Comparison of ENCODE assay signal across 1 cellular context in the genomic region with DNA sequence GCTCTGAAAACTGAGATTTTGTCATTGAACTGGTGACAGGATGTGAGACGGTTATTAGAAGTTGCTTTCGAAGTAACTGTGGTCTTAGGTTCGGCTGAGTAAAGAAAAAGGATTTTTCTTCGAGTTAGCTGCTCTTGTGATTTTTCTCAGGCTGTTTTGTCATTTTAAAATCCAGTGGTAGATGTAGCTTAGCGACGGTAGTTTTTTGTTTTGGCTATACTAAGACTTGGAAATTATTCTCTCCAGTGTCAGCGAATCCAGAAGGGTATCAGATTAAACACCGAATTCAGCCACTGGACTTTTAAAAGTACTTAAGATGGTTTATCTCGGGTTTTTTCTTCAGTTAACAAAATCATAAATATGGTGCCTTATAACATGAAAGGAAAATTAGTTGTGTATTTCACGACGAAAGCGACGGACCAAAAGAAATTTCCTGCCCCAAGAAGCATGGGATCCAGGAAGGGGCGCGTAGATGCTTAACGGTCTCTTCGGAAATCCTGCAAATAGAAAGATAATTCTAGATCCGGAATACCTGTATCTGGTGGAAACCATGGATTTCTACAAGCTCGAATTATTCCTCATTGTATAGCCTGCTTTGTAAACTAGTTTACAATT.
A peak's percentile ranks its signal among the peaks of the same experiment; 100 is the strongest.
TF ChIP-seq lines count a peak whose summit lies in the region.

No MANE protein-coding gene starts in this region.

TF ChIP-seq in HepG2, 621 proteins besides CTCF, POLR2A, EP300 and RAD21 (continued from another document and continues in another):
- TF ChIP-seq, protein P1, sequence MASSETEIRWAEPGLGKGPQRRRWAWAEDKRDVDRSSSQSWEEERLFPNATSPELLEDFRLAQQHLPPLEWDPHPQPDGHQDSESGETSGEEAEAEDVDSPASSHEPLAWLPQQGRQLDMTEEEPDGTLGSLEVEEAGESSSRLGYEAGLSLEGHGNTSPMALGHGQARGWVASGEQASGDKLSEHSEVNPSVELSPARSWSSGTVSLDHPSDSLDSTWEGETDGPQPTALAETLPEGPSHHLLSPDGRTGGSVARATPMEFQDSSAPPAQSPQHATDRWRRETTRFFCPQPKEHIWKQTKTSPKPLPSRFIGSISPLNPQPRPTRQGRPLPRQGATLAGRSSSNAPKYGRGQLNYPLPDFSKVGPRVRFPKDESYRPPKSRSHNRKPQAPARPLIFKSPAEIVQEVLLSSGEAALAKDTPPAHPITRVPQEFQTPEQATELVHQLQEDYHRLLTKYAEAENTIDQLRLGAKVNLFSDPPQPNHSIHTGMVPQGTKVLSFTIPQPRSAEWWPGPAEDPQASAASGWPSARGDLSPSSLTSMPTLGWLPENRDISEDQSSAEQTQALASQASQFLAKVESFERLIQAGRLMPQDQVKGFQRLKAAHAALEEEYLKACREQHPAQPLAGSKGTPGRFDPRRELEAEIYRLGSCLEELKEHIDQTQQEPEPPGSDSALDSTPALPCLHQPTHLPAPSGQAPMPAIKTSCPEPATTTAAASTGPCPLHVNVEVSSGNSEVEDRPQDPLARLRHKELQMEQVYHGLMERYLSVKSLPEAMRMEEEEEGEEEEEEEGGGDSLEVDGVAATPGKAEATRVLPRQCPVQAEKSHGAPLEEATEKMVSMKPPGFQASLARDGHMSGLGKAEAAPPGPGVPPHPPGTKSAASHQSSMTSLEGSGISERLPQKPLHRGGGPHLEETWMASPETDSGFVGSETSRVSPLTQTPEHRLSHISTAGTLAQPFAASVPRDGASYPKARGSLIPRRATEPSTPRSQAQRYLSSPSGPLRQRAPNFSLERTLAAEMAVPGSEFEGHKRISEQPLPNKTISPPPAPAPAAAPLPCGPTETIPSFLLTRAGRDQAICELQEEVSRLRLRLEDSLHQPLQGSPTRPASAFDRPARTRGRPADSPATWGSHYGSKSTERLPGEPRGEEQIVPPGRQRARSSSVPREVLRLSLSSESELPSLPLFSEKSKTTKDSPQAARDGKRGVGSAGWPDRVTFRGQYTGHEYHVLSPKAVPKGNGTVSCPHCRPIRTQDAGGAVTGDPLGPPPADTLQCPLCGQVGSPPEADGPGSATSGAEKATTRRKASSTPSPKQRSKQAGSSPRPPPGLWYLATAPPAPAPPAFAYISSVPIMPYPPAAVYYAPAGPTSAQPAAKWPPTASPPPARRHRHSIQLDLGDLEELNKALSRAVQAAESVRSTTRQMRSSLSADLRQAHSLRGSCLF (CRISPR knock-in tag; IDR thresholded peaks at IDR 0.05; ENCODE audit: borderline replicate concordance), result no peak
- no peak for TF ChIP-seq SP4 (CRISPR knock-in tag; IDR thresholded peaks at IDR 0.05)
- no peak for TF ChIP-seq ZNF292 (CRISPR knock-in tag; IDR thresholded peaks at IDR 0.05; ENCODE audit: borderline replicate concordance, low read depth)
- no peak for TF ChIP-seq KLF9 (CRISPR knock-in tag; IDR thresholded peaks at IDR 0.05; ENCODE audit: low read depth)
- TF ChIP-seq ZFYVE20 (CRISPR knock-in tag; IDR thresholded peaks at IDR 0.05; ENCODE audit: borderline replicate concordance, low read depth), result no peak
- no peak for TF ChIP-seq NCOA2 (CRISPR knock-in tag; IDR thresholded peaks at IDR 0.05)
- TF ChIP-seq, protein P2, sequence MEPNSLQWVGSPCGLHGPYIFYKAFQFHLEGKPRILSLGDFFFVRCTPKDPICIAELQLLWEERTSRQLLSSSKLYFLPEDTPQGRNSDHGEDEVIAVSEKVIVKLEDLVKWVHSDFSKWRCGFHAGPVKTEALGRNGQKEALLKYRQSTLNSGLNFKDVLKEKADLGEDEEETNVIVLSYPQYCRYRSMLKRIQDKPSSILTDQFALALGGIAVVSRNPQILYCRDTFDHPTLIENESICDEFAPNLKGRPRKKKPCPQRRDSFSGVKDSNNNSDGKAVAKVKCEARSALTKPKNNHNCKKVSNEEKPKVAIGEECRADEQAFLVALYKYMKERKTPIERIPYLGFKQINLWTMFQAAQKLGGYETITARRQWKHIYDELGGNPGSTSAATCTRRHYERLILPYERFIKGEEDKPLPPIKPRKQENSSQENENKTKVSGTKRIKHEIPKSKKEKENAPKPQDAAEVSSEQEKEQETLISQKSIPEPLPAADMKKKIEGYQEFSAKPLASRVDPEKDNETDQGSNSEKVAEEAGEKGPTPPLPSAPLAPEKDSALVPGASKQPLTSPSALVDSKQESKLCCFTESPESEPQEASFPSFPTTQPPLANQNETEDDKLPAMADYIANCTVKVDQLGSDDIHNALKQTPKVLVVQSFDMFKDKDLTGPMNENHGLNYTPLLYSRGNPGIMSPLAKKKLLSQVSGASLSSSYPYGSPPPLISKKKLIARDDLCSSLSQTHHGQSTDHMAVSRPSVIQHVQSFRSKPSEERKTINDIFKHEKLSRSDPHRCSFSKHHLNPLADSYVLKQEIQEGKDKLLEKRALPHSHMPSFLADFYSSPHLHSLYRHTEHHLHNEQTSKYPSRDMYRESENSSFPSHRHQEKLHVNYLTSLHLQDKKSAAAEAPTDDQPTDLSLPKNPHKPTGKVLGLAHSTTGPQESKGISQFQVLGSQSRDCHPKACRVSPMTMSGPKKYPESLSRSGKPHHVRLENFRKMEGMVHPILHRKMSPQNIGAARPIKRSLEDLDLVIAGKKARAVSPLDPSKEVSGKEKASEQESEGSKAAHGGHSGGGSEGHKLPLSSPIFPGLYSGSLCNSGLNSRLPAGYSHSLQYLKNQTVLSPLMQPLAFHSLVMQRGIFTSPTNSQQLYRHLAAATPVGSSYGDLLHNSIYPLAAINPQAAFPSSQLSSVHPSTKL (CRISPR knock-in tag; IDR thresholded peaks at IDR 0.05), result no peak
- no peak for TF ChIP-seq ZNF780A (CRISPR knock-in tag; IDR thresholded peaks at IDR 0.05)
- TF ChIP-seq TP53 (CRISPR knock-in tag; conservative IDR thresholded peaks at IDR 0.05), result no peak
- no peak for TF ChIP-seq ZNF558 (CRISPR knock-in tag; IDR thresholded peaks at IDR 0.05; ENCODE audit: borderline replicate concordance)
- no peak for TF ChIP-seq ZNF430 (CRISPR knock-in tag; IDR thresholded peaks at IDR 0.05)
- no peak for TF ChIP-seq ZNF598 (CRISPR knock-in tag; IDR thresholded peaks at IDR 0.05; ENCODE audit: borderline replicate concordance)
- TF ChIP-seq SETDB1 (CRISPR knock-in tag; IDR thresholded peaks at IDR 0.05; ENCODE audit: borderline replicate concordance), result no peak
- TF ChIP-seq RBAK (CRISPR knock-in tag; IDR thresholded peaks at IDR 0.05), result no peak
- TF ChIP-seq, protein P3, sequence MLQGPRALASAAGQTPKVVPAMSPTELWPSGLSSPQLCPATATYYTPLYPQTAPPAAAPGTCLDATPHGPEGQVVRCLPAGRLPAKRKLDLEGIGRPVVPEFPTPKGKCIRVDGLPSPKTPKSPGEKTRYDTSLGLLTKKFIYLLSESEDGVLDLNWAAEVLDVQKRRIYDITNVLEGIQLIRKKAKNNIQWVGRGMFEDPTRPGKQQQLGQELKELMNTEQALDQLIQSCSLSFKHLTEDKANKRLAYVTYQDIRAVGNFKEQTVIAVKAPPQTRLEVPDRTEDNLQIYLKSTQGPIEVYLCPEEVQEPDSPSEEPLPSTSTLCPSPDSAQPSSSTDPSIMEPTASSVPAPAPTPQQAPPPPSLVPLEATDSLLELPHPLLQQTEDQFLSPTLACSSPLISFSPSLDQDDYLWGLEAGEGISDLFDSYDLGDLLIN (CRISPR knock-in tag; IDR thresholded peaks at IDR 0.05; ENCODE audit: borderline replicate concordance), result no peak
- peak; percentile 8; the same call in 1 of the 2 replicates for TF ChIP-seq ZNF337 (CRISPR knock-in tag; IDR thresholded peaks at IDR 0.05; ENCODE audit: borderline replicate concordance, low read depth)
- TF ChIP-seq NR3C1 (CRISPR knock-in tag; IDR thresholded peaks at IDR 0.05), result no peak
- TF ChIP-seq REPIN1 (CRISPR knock-in tag; IDR thresholded peaks at IDR 0.05; ENCODE audit: borderline replicate concordance, low read depth), result no peak
- peak; percentile 6; the same call in 1 of the 2 replicates for TF ChIP-seq ZNF205 (CRISPR knock-in tag; IDR thresholded peaks at IDR 0.05)
- TF ChIP-seq, protein P4, sequence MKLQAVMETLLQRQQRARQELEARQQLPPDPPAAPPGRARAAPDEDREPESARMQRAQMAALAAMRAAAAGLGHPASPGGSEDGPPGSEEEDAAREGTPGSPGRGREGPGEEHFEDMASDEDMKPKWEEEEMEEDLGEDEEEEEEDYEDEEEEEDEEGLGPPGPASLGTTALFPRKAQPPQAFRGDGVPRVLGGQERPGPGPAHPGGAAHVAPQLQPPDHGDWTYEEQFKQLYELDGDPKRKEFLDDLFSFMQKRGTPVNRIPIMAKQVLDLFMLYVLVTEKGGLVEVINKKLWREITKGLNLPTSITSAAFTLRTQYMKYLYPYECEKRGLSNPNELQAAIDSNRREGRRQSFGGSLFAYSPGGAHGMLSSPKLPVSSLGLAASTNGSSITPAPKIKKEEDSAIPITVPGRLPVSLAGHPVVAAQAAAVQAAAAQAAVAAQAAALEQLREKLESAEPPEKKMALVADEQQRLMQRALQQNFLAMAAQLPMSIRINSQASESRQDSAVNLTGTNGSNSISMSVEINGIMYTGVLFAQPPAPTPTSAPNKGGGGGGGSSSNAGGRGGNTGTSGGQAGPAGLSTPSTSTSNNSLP (IDR thresholded peaks at IDR 0.05; ENCODE audit: low read depth, low read length), result no peak
- TF ChIP-seq ZNF543 (CRISPR knock-in tag; IDR thresholded peaks at IDR 0.05), result no peak
- TF ChIP-seq HNRNPH1 (optimal IDR thresholded peaks at IDR 0.05; ENCODE audit: low read depth, low read length), result no peak
- no peak for TF ChIP-seq ZNF160 (CRISPR knock-in tag; IDR thresholded peaks at IDR 0.05)
- no peak for TF ChIP-seq SRF (IDR thresholded peaks at IDR 0.05; ENCODE audit: low read depth, low read length)
- TF ChIP-seq TOPORS (CRISPR knock-in tag; IDR thresholded peaks at IDR 0.05), result no peak
- TF ChIP-seq SNRNP70 (IDR thresholded peaks at IDR 0.05; ENCODE audit: low read depth, low read length), result no peak
- no peak for TF ChIP-seq ZFAT (CRISPR knock-in tag; conservative IDR thresholded peaks at IDR 0.05)
- TF ChIP-seq, protein P5, sequence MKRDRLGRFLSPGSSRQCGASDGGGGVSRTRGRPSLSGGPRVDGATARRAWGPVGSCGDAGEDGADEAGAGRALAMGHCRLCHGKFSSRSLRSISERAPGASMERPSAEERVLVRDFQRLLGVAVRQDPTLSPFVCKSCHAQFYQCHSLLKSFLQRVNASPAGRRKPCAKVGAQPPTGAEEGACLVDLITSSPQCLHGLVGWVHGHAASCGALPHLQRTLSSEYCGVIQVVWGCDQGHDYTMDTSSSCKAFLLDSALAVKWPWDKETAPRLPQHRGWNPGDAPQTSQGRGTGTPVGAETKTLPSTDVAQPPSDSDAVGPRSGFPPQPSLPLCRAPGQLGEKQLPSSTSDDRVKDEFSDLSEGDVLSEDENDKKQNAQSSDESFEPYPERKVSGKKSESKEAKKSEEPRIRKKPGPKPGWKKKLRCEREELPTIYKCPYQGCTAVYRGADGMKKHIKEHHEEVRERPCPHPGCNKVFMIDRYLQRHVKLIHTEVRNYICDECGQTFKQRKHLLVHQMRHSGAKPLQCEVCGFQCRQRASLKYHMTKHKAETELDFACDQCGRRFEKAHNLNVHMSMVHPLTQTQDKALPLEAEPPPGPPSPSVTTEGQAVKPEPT (CRISPR knock-in tag; IDR thresholded peaks at IDR 0.05; ENCODE audit: low read depth), result no peak
- no peak for TF ChIP-seq CREB1 (IDR thresholded peaks at IDR 0.05)
- TF ChIP-seq CREB1 (CRISPR knock-in tag; IDR thresholded peaks at IDR 0.05), result no peak
- no peak for TF ChIP-seq U2AF2 (IDR thresholded peaks at IDR 0.05; ENCODE audit: low read depth, low read length)
- TF ChIP-seq MTA3 (CRISPR knock-in tag; IDR thresholded peaks at IDR 0.05), result no peak
- no peak for TF ChIP-seq ZNF644 (CRISPR knock-in tag; IDR thresholded peaks at IDR 0.05; ENCODE audit: low read depth)
- TF ChIP-seq, protein P6, sequence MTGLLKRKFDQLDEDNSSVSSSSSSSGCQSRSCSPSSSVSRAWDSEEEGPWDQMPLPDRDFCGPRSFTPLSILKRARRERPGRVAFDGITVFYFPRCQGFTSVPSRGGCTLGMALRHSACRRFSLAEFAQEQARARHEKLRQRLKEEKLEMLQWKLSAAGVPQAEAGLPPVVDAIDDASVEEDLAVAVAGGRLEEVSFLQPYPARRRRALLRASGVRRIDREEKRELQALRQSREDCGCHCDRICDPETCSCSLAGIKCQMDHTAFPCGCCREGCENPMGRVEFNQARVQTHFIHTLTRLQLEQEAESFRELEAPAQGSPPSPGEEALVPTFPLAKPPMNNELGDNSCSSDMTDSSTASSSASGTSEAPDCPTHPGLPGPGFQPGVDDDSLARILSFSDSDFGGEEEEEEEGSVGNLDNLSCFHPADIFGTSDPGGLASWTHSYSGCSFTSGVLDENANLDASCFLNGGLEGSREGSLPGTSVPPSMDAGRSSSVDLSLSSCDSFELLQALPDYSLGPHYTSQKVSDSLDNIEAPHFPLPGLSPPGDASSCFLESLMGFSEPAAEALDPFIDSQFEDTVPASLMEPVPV (CRISPR knock-in tag; IDR thresholded peaks at IDR 0.05), result no peak; the same call in 1 of the 2 replicates
- TF ChIP-seq ARID2 (CRISPR knock-in tag; IDR thresholded peaks at IDR 0.05; ENCODE audit: borderline replicate concordance), result no peak
- no peak for TF ChIP-seq GPN1 (CRISPR knock-in tag; IDR thresholded peaks at IDR 0.05; ENCODE audit: borderline replicate concordance)
- TF ChIP-seq SPEN (CRISPR knock-in tag; IDR thresholded peaks at IDR 0.05; ENCODE audit: low read depth), result no peak
- TF ChIP-seq PHF20 (CRISPR knock-in tag; IDR thresholded peaks at IDR 0.05), result 0 out of 2 replicates have a peak, but pooled peaks have one; percentile 1
- no peak for TF ChIP-seq GTF3A (CRISPR knock-in tag; conservative IDR thresholded peaks at IDR 0.05)
- TF ChIP-seq SRSF9 (IDR thresholded peaks at IDR 0.05; ENCODE audit: borderline replicate concordance, insufficient read depth, low read depth, low read length, poor library complexity, severe bottlenecking), result no peak
- no peak for TF ChIP-seq GABPA (IDR thresholded peaks at IDR 0.05; ENCODE audit: low read depth, low read length)
- TF ChIP-seq GABPA (CRISPR knock-in tag; IDR thresholded peaks at IDR 0.05; ENCODE audit: low read depth), result peak; percentile 0; the same call in 1 of the 2 replicates
- TF ChIP-seq CHD4 (IDR thresholded peaks at IDR 0.05; ENCODE audit: borderline replicate concordance, low read length), result no peak
- TF ChIP-seq HNRNPL (IDR thresholded peaks at IDR 0.05; ENCODE audit: low read depth, low read length), result no peak
- TF ChIP-seq, protein P7, sequence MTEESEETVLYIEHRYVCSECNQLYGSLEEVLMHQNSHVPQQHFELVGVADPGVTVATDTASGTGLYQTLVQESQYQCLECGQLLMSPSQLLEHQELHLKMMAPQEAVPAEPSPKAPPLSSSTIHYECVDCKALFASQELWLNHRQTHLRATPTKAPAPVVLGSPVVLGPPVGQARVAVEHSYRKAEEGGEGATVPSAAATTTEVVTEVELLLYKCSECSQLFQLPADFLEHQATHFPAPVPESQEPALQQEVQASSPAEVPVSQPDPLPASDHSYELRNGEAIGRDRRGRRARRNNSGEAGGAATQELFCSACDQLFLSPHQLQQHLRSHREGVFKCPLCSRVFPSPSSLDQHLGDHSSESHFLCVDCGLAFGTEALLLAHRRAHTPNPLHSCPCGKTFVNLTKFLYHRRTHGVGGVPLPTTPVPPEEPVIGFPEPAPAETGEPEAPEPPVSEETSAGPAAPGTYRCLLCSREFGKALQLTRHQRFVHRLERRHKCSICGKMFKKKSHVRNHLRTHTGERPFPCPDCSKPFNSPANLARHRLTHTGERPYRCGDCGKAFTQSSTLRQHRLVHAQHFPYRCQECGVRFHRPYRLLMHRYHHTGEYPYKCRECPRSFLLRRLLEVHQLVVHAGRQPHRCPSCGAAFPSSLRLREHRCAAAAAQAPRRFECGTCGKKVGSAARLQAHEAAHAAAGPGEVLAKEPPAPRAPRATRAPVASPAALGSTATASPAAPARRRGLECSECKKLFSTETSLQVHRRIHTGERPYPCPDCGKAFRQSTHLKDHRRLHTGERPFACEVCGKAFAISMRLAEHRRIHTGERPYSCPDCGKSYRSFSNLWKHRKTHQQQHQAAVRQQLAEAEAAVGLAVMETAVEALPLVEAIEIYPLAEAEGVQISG (CRISPR knock-in tag; IDR thresholded peaks at IDR 0.05), result no peak
